10 cellular contexts compared by ENCODE assay signal in the genomic region with DNA sequence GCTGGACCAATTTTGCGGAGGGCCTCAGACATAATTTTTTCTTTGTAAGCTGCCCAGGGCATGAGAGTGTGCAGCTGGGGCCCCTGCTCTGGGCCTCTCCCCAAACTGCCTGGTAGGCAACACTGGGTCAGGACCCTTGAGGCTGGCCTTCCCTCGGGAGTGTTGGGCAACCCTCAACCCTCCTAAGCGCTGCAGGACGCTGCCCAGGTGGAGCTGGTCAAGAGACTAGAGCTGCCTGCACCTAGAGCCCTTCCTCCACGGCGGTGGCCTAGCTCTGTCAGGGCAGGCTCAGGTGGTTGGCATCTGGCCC. TPM values are rescaled to one million over a fixed set of nuclear protein-coding genes. Genes with fewer than 3 reads are reported as not detected.
DNase-seq lines count a peak whose midpoint lies in the region; ATAC-seq, FAIRE-seq and TF ChIP-seq lines count a peak whose summit lies in the region.
"Had no signal": no experiment of that assay in that cellular context is flagged by ENCODE, and none has a peak within 500 bp of the region (broad histone marks: within the 10 kb centered on the region; RNA-seq: fewer than 3 reads in every experiment).

No MANE protein-coding gene starts in this region.

- no peak for FAIRE-seq in GM19239 (lab: Jason Lieb, UNC)

- H3K27me3 Mint-ChIP-seq in CD14-positive monocyte (ENCODE audit: low read depth in 3 of 3) (peaks cover 45 to 56% (median 50%) of the 10 kb centered on the region in 3 donors), nephron (ENCODE audit: low read depth) (peaks cover 8% of the 10 kb centered on the region)
- peaks cover 6 to 53% of the 10 kb centered on the region in 2 donors for H3K27me3 Mint-ChIP-seq in effector memory CD8-positive, alpha-beta T cell

- peak overlapping the region in 1 of 7 donors; percentile 64 for H3K27ac Mint-ChIP-seq in CD14-positive monocyte
- no peak overlapping the region for H3K27ac Mint-ChIP-seq in effector memory CD8-positive, alpha-beta T cell
- H3K27ac Mint-ChIP-seq in nephron, result no peak overlapping the region
- H3K27ac Mint-ChIP-seq: T-helper 1 cell treated with Interleukin-12 subunit alpha and Interleukin-12 subunit beta and Interleukin-4 antibody, amounts not matched to agents 30 μg/mL and 1 μg/mL, for 36 hours had no signal

- intact Hi-C loops in CD14-positive monocyte (cut with micrococcal nuclease), result no loop called here
- intact Hi-C loops in lower leg skin (cut with DNase I; ENCODE audit: low total_unique reads), result no loop called here

- peak overlapping the region; percentile 34 to 83 for H3K4me3 Mint-ChIP-seq in CD14-positive monocyte
- H3K4me3 Mint-ChIP-seq in effector memory CD8-positive, alpha-beta T cell, result peak overlapping the region; percentile 66 to 70
- peak overlapping the region; percentile 69 to 81 (median 74) for H3K4me3 Mint-ChIP-seq in nephron

- H3K4me1 Mint-ChIP-seq in CD14-positive monocyte (peaks cover 25% of the 10 kb centered on the region), nephron (peaks cover 56% of the 10 kb centered on the region)
- peaks cover 11 to 13% of the 10 kb centered on the region in 2 donors for H3K4me1 Mint-ChIP-seq in effector memory CD8-positive, alpha-beta T cell (ENCODE audit: low read depth in 2 of 2)

- WGBS in lower leg skin, 2 donors, result 54 to 63% methylated on average over 6 of the region's 6 CpGs

- TF ChIP-seq POLR2A in lower leg skin (IDR thresholded peaks at IDR 0.05), result no peak

- TF ChIP-seq CTCF in CD14-positive monocyte (IDR thresholded peaks at IDR 0.05), result no peak
- no peak for TF ChIP-seq CTCF in nephron (IDR thresholded peaks at IDR 0.05; ENCODE audit: unreplicated experiment in 3 of 3)
- no peak for TF ChIP-seq CTCF in lower leg skin (IDR thresholded peaks at IDR 0.05)

- H3K9me3 Mint-ChIP-seq in CD14-positive monocyte (peaks cover 0 to 10% (median 4%) of the 10 kb centered on the region in 7 donors), nephron (no peaks in the 10 kb centered on the region)
- no peaks in the 10 kb centered on the region for H3K9me3 Mint-ChIP-seq in effector memory CD8-positive, alpha-beta T cell
- H3K9me3 Mint-ChIP-seq: T-helper 1 cell treated with Interleukin-12 subunit alpha and Interleukin-12 subunit beta and Interleukin-4 antibody, amounts not matched to agents 30 μg/mL and 1 μg/mL, for 36 hours had no signal

- peak overlapping the region; percentile 49 for H3K4me3 ChIP-seq in Jurkat, Clone E6-1 (ENCODE audit: low read length)
- no peak overlapping the region for H3K4me3 ChIP-seq in lower leg skin (ENCODE audit: low read depth, poor library complexity, severe bottlenecking)

- no peak for ATAC-seq in effector memory CD8-positive, alpha-beta T cell (replicated peaks)

- DNase-seq in CD14-positive monocyte (ENCODE audit: low spot score) (no peak), GDM1 (lab: John Stamatoyannopoulos, UW) (no peak), GM19239 (ENCODE audit: insufficient read length, low spot score) (no peak), SKM-1 treated with dmso at 0.1 percent for 144 hours (lab: John Stamatoyannopoulos, UW; ENCODE audit: unreplicated experiment) (no peak), lower leg skin (ENCODE audit: low spot score in 2 of 2) (no peak)
- no peak for DNase-seq in Jurkat, Clone E6-1 (ENCODE audit: low read depth, low spot score)
- DNase-seq in effector memory CD8-positive, alpha-beta T cell, result no peak
- DNase-seq: effector memory CD4-positive, alpha-beta T cell had no signal

- H3K36me3 Mint-ChIP-seq in CD14-positive monocyte (peaks cover 40 to 43% of the 10 kb centered on the region in 2 donors), nephron (ENCODE audit: low read depth) (peaks cover 48% of the 10 kb centered on the region)
- H3K36me3 Mint-ChIP-seq in effector memory CD8-positive, alpha-beta T cell (ENCODE audit: insufficient read depth), result peaks cover 27% of the 10 kb centered on the region

RNA-seq across cellular contexts. Expression of gene TMEM132A, which starts 0.5 kb away (rescaled TPM):
- polyA plus RNA-seq in CD14-positive monocyte, result under 1 TPM; 0.21 to 0.31 TPM
- 7.6 TPM for polyA plus RNA-seq in Jurkat, Clone E6-1 (2012; ENCODE audit: insufficient read depth, insufficient read length)
- 10 to 100 TPM in 1 of 4 donors, 1 to 10 TPM in 3; 2.9 to 13.7 (median 5.3) TPM for total RNA-seq in lower leg skin

RNA-seq across cellular contexts. Expression of gene TMEM109, which starts 9.8 kb away (rescaled TPM):
- polyA plus RNA-seq in CD14-positive monocyte, result 100 to 1,000 TPM; 110 to 112 TPM
- 139 TPM for polyA plus RNA-seq in Jurkat, Clone E6-1 (2012; ENCODE audit: insufficient read depth, insufficient read length)
- 100 to 1,000 TPM in 1 of 4 donors, 10 to 100 TPM in 3; 62.1 to 101 (median 81.8) TPM for total RNA-seq in lower leg skin

RNA-seq across cellular contexts. Expression of gene PRPF19, which starts 17.4 kb away (rescaled TPM):
- 10 to 100 TPM in 1 of 2 donors, 1 to 10 TPM in 1; 7.8 to 12.2 TPM for polyA plus RNA-seq in CD14-positive monocyte
- polyA plus RNA-seq in Jurkat, Clone E6-1 (2012; ENCODE audit: insufficient read depth, insufficient read length), result 234 TPM
- 100 to 1,000 TPM in 3 of 4 donors, 10 to 100 TPM in 1; 75.3 to 119 (median 108) TPM for total RNA-seq in lower leg skin

RNA-seq across cellular contexts. Expression of gene SLC15A3, which starts 28.2 kb away (rescaled TPM):
- polyA plus RNA-seq in CD14-positive monocyte, result 10 to 100 TPM; 27.1 to 35.0 TPM
- not detected for polyA plus RNA-seq in Jurkat, Clone E6-1 (2012; ENCODE audit: insufficient read depth, insufficient read length)
- 1 to 10 TPM; 4.4 to 7.4 (median 5.4) TPM for total RNA-seq in lower leg skin

RNA-seq across cellular contexts. Expression of gene CD6, which starts 47.7 kb away (rescaled TPM):
- under 1 TPM; 0.39 TPM for polyA plus RNA-seq in CD14-positive monocyte
- 29.8 TPM for polyA plus RNA-seq in Jurkat, Clone E6-1 (2012; ENCODE audit: insufficient read depth, insufficient read length)
- 1 to 10 TPM in 3 of 4 donors, under 1 TPM in 1; 0.42 to 2.7 (median 1.8) TPM for total RNA-seq in lower leg skin
